In genomic region chr9:9970514-9970913, GRCh38 we compare ENCODE assay signal across 36 cellular contexts.
"Had no signal": no experiment of that assay in that cellular context is flagged by ENCODE, and none has a peak within 500 bp of the region (broad histone marks: within the 10 kb centered on the region; RNA-seq: fewer than 3 reads in every experiment).

No MANE protein-coding gene starts in this region.

- H3K36me3 ChIP-seq: ascending aorta, cardiac muscle cell had no signal

- H3K4me1 Mint-ChIP-seq: activated CD4-positive, alpha-beta T cell treated with anti-CD3 and anti-CD28 coated beads, Interleukin-2, amount 10 ng/mL, durations not matched to agents 24 days and 14 days; activated CD8-positive, alpha-beta memory T cell treated with anti-CD3 and anti-CD28 coated beads, Interleukin-2, amount 10 ng/mL, durations not matched to agents 7 days and 5 days; activated naive CD4-positive, alpha-beta T cell treated with anti-CD3 and anti-CD28 coated beads, Interleukin-2, amount 10 ng/mL, durations not matched to agents 7 days and 5 days; activated naive CD4-positive, alpha-beta T cell treated with anti-CD3 and anti-CD28 coated beads, Interleukin-2, amount 50 U/mL, for 24 hours; activated naive CD8-positive, alpha-beta T cell treated with anti-CD3 and anti-CD28 coated beads, Interleukin-2, amount 10 ng/mL, durations not matched to agents 7 days and 5 days; activated naive CD8-positive, alpha-beta T cell treated with anti-CD3 and anti-CD28 coated beads, Interleukin-2, amount 50 U/mL, for 24 hours; brain; central memory CD8-positive, alpha-beta T cell had no signal

- H3K9me3 ChIP-seq: ascending aorta had no signal

- H3K4me3 Mint-ChIP-seq: activated CD4-positive, alpha-beta memory T cell treated with anti-CD3 and anti-CD28 coated beads for 36 hours; activated CD4-positive, alpha-beta T cell treated with anti-CD3 and anti-CD28 coated beads, Interleukin-2, amount 10 ng/mL, durations not matched to agents 24 days and 14 days; activated CD8-positive, alpha-beta memory T cell treated with anti-CD3 and anti-CD28 coated beads, Interleukin-2, amount 10 ng/mL, durations not matched to agents 7 days and 5 days; activated CD8-positive, alpha-beta T cell treated with anti-CD3 and anti-CD28 coated beads, Interleukin-2, amount 10 ng/mL, durations not matched to agents 7 days and 5 days; activated naive CD4-positive, alpha-beta T cell treated with anti-CD3 and anti-CD28 coated beads, Interleukin-2, amount 10 ng/mL, durations not matched to agents 7 days and 5 days; activated naive CD4-positive, alpha-beta T cell treated with anti-CD3 and anti-CD28 coated beads, Interleukin-2, amount 50 U/mL, for 24 hours; activated naive CD8-positive, alpha-beta T cell; activated naive CD8-positive, alpha-beta T cell treated with anti-CD3 and anti-CD28 coated beads, Interleukin-2, amount 10 ng/mL, durations not matched to agents 7 days and 5 days; activated naive CD8-positive, alpha-beta T cell treated with anti-CD3 and anti-CD28 coated beads, Interleukin-2, amount 50 U/mL, for 24 hours; activated T-cell treated with anti-CD3 and anti-CD28 coated beads, Interleukin-2, amount 50 U/mL, for 24 hours; brain; central memory CD8-positive, alpha-beta T cell; T-helper 1 cell treated with Interleukin-12 subunit alpha and Interleukin-12 subunit beta and Interleukin-4 antibody, amounts not matched to agents 30 μg/mL and 1 μg/mL, for 36 hours; T-helper 2 cell treated with Interferon-gamma antibody and Interleukin-4, amounts not matched to agents 5 μg/mL and 100 μg/mL, for 36 hours had no signal

- H3K27ac Mint-ChIP-seq: activated CD4-positive, alpha-beta memory T cell treated with anti-CD3 and anti-CD28 coated beads for 36 hours; activated CD4-positive, alpha-beta T cell treated with anti-CD3 and anti-CD28 coated beads, Interleukin-2, amount 10 ng/mL, durations not matched to agents 24 days and 14 days; activated CD8-positive, alpha-beta memory T cell treated with anti-CD3 and anti-CD28 coated beads, Interleukin-2, amount 10 ng/mL, durations not matched to agents 7 days and 5 days; activated CD8-positive, alpha-beta T cell treated with anti-CD3 and anti-CD28 coated beads, Interleukin-2, amount 10 ng/mL, durations not matched to agents 7 days and 5 days; activated naive CD4-positive, alpha-beta T cell treated with anti-CD3 and anti-CD28 coated beads, Interleukin-2, amount 10 ng/mL, durations not matched to agents 7 days and 5 days; activated naive CD4-positive, alpha-beta T cell treated with anti-CD3 and anti-CD28 coated beads, Interleukin-2, amount 50 U/mL, for 24 hours; activated naive CD8-positive, alpha-beta T cell; activated naive CD8-positive, alpha-beta T cell treated with anti-CD3 and anti-CD28 coated beads, Interleukin-2, amount 10 ng/mL, durations not matched to agents 7 days and 5 days; activated naive CD8-positive, alpha-beta T cell treated with anti-CD3 and anti-CD28 coated beads, Interleukin-2, amount 50 U/mL, for 24 hours; activated T-cell treated with anti-CD3 and anti-CD28 coated beads, Interleukin-2, amount 50 U/mL, for 24 hours; activated T-helper 2 cell treated with anti-CD3 and anti-CD28 coated beads, Interferon-gamma antibody, Interleukin-2, Interleukin-4, amounts not matched to agents 10 μg/mL and 5 μg/mL and 100 μg/mL, durations not matched to agents 14 hours and 24 hours and 36 hours; T-helper 1 cell treated with Interleukin-12 subunit alpha and Interleukin-12 subunit beta and Interleukin-4 antibody, amounts not matched to agents 30 μg/mL and 1 μg/mL, for 36 hours; T-helper 2 cell treated with Interferon-gamma antibody and Interleukin-4, amounts not matched to agents 5 μg/mL and 100 μg/mL, for 36 hours had no signal

- H3K9me3 Mint-ChIP-seq: activated CD4-positive, alpha-beta memory T cell treated with anti-CD3 and anti-CD28 coated beads for 36 hours; activated CD4-positive, alpha-beta T cell treated with anti-CD3 and anti-CD28 coated beads, Interleukin-2, amount 10 ng/mL, durations not matched to agents 24 days and 14 days; activated naive CD4-positive, alpha-beta T cell treated with anti-CD3 and anti-CD28 coated beads, Interleukin-2, amount 10 ng/mL, durations not matched to agents 7 days and 5 days; activated naive CD8-positive, alpha-beta T cell treated with anti-CD3 and anti-CD28 coated beads, Interleukin-2, amount 10 ng/mL, durations not matched to agents 7 days and 5 days; activated T-cell treated with anti-CD3 and anti-CD28 coated beads, Interleukin-2, amount 50 U/mL, for 24 hours; activated T-helper 2 cell treated with anti-CD3 and anti-CD28 coated beads, Interferon-gamma antibody, Interleukin-2, Interleukin-4, amounts not matched to agents 10 μg/mL and 5 μg/mL and 100 μg/mL, durations not matched to agents 14 hours and 24 hours and 36 hours; brain; T-helper 1 cell treated with Interleukin-12 subunit alpha and Interleukin-12 subunit beta and Interleukin-4 antibody, amounts not matched to agents 30 μg/mL and 1 μg/mL, for 36 hours; T-helper 2 cell treated with Interferon-gamma antibody and Interleukin-4, amounts not matched to agents 5 μg/mL and 100 μg/mL, for 36 hours had no signal

- DNase-seq: activated CD4-positive, alpha-beta memory T cell treated with anti-CD3 and anti-CD28 coated beads for 36 hours; activated CD4-positive, alpha-beta T cell treated with anti-CD3 and anti-CD28 coated beads for 4 hours; activated CD4-positive, alpha-beta T cell treated with anti-CD3 and anti-CD28 coated beads, Interleukin-2, amount 10 ng/mL, durations not matched to agents 24 days and 14 days; activated CD4-positive, alpha-beta T cell treated with anti-CD3 and anti-CD28 coated beads, Interleukin-2, amount 50 U/mL, for 1 hour; activated CD4-positive, alpha-beta T cell treated with anti-CD3 and anti-CD28 coated beads, Interleukin-2, amount 50 U/mL, for 4 hours; activated CD4-positive, CD25-positive, alpha-beta regulatory T cell; activated CD8-positive, alpha-beta memory T cell treated with anti-CD3 and anti-CD28 coated beads for 24 hours; activated CD8-positive, alpha-beta memory T cell treated with anti-CD3 and anti-CD28 coated beads, Interleukin-2, amount 10 ng/mL, durations not matched to agents 7 days and 5 days; activated CD8-positive, alpha-beta memory T cell treated with anti-CD3 and anti-CD28 coated beads, Interleukin-2, amount 50 U/mL, for 48 hours; activated CD8-positive, alpha-beta T cell treated with anti-CD3 and anti-CD28 coated beads, Interleukin-2, amount 10 ng/mL, durations not matched to agents 7 days and 5 days; activated effector memory CD4-positive, alpha-beta T cell treated with Interleukin-2 at 50 U/mL for 16 hours; activated gamma-delta T cell; activated naive CD4-positive, alpha-beta T cell treated with anti-CD3 and anti-CD28 coated beads, Interleukin-2, amount 10 ng/mL, durations not matched to agents 7 days and 5 days; activated naive CD4-positive, alpha-beta T cell treated with Interleukin-2 at 50 U/mL for 16 hours; activated naive CD8-positive, alpha-beta T cell treated with anti-CD3 and anti-CD28 coated beads, Interleukin-2, amount 10 ng/mL, durations not matched to agents 7 days and 5 days; activated naive CD8-positive, alpha-beta T cell treated with anti-CD3 and anti-CD28 coated beads, Interleukin-2, amount 50 U/mL, for 24 hours; activated T-cell treated with anti-CD3 and anti-CD28 coated beads, Interleukin-2, amount 50 U/mL, for 24 hours; activated T-cell treated with anti-CD3 and anti-CD28 coated beads, Interleukin-2, amount 50 U/mL, for 48 hours; amygdala; anterior cingulate cortex; caudate nucleus; cerebellar nuclear complex; T-helper 1 cell; T-helper 2 cell; T-helper 9 cell had no signal

- H3K27me3 ChIP-seq: ascending aorta, cardiac muscle cell had no signal

- ATAC-seq: activated CD4-positive, CD25-positive, alpha-beta regulatory T cell treated with anti-CD3 and anti-CD28 coated beads, Interleukin-2, amount 50 U/mL, for 24 hours; activated CD8-positive, alpha-beta memory T cell treated with anti-CD3 and anti-CD28 coated beads, Interleukin-2, amount 10 ng/mL, durations not matched to agents 7 days and 5 days; activated CD8-positive, alpha-beta T cell treated with anti-CD3 and anti-CD28 coated beads, Interleukin-2, amount 10 ng/mL, durations not matched to agents 7 days and 5 days; activated naive CD8-positive, alpha-beta T cell treated with anti-CD3 and anti-CD28 coated beads, Interleukin-2, amount 50 U/mL, for 24 hours had no signal

- H3K36me3 Mint-ChIP-seq: activated CD4-positive, alpha-beta memory T cell treated with anti-CD3 and anti-CD28 coated beads for 36 hours; activated CD8-positive, alpha-beta memory T cell treated with anti-CD3 and anti-CD28 coated beads, Interleukin-2, amount 10 ng/mL, durations not matched to agents 7 days and 5 days; activated naive CD4-positive, alpha-beta T cell treated with anti-CD3 and anti-CD28 coated beads, Interleukin-2, amount 10 ng/mL, durations not matched to agents 7 days and 5 days; activated naive CD4-positive, alpha-beta T cell treated with anti-CD3 and anti-CD28 coated beads, Interleukin-2, amount 50 U/mL, for 24 hours; activated naive CD8-positive, alpha-beta T cell; activated naive CD8-positive, alpha-beta T cell treated with anti-CD3 and anti-CD28 coated beads, Interleukin-2, amount 10 ng/mL, durations not matched to agents 7 days and 5 days; brain had no signal

- H3K4me1 ChIP-seq: ascending aorta had no signal

- H3K27me3 Mint-ChIP-seq: activated CD4-positive, alpha-beta memory T cell treated with anti-CD3 and anti-CD28 coated beads for 36 hours; activated CD4-positive, alpha-beta T cell treated with anti-CD3 and anti-CD28 coated beads, Interleukin-2, amount 10 ng/mL, durations not matched to agents 24 days and 14 days; activated CD8-positive, alpha-beta memory T cell treated with anti-CD3 and anti-CD28 coated beads, Interleukin-2, amount 10 ng/mL, durations not matched to agents 7 days and 5 days; activated naive CD4-positive, alpha-beta T cell treated with anti-CD3 and anti-CD28 coated beads, Interleukin-2, amount 10 ng/mL, durations not matched to agents 7 days and 5 days; activated naive CD4-positive, alpha-beta T cell treated with anti-CD3 and anti-CD28 coated beads, Interleukin-2, amount 50 U/mL, for 24 hours; activated naive CD8-positive, alpha-beta T cell; activated naive CD8-positive, alpha-beta T cell treated with anti-CD3 and anti-CD28 coated beads, Interleukin-2, amount 10 ng/mL, durations not matched to agents 7 days and 5 days; activated naive CD8-positive, alpha-beta T cell treated with anti-CD3 and anti-CD28 coated beads, Interleukin-2, amount 50 U/mL, for 24 hours; activated T-cell treated with anti-CD3 and anti-CD28 coated beads, Interleukin-2, amount 50 U/mL, for 24 hours; brain; central memory CD8-positive, alpha-beta T cell had no signal

- H3K27ac ChIP-seq: ascending aorta, cardiac muscle cell, VCaP had no signal

- H3K4me3 ChIP-seq: ascending aorta, cardiac muscle cell had no signal
